ENCODE assay signal across 8 cellular contexts in the genomic region with DNA sequence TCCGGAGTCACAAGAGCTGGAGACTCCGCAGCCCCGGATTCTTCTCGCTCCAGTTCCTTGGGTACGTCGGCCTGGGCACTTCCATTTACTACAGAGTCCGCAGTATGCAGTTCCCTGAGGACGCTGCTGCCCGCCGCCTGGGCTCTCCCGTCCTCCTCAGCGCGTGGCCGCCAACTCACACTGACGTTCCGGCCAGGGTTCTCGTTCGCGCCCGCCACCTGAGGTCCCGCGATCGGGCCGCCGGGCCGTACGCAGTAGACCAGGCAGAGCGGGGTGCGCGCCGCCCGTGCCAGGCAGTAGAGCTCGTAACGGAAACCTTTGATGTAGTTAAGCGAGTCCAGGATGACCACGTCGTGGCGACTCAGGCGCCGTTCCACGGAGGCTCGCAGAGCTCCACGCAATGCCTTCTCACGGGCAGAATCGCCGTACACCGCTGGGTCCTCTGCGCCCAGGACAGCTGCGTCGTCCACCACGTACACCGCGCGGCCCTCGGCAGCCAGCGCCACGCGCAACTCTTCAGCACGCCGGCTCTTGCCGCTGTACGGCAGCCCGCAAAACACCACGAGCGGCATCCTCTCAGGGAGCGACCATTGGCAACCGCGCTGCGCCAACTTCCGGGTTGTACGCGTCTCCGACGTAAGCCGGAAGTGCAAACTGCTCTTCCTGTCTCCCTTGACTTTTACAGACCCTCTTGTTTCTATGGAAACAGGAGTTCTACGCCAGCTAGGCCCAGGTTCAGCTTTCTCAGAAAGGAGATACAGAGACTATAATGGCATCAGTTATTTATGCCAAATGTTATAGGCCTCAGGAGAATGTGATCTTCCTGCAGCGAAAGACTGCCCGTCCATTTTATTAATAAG. TPM values are rescaled to one million over a fixed set of nuclear protein-coding genes. Genes with fewer than 3 reads are reported as not detected.
DNase-seq lines count a peak whose midpoint lies in the region; ATAC-seq and TF ChIP-seq lines count a peak whose summit lies in the region.

A gene with protein sequence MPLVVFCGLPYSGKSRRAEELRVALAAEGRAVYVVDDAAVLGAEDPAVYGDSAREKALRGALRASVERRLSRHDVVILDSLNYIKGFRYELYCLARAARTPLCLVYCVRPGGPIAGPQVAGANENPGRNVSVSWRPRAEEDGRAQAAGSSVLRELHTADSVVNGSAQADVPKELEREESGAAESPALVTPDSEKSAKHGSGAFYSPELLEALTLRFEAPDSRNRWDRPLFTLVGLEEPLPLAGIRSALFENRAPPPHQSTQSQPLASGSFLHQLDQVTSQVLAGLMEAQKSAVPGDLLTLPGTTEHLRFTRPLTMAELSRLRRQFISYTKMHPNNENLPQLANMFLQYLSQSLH (minus strand): TSS at position 621 of the 860 bp plus-strand sequence. CDS start 49 bp downstream, at position 572.

- no peak for TF ChIP-seq POLR2A in lower leg skin (IDR thresholded peaks at IDR 0.05)

- CTCF ChIA-PET in CD4-positive, alpha-beta T cell (lab: Charles Lee), result interaction anchor here (0.7 to 1.1 kb wide), 4 partner anchors 10 to 371 kb away, joined by 3 to 5 read pairs (median 4); a partner anchor contains a TSS
- CTCF ChIA-PET in activated CD4-positive, alpha-beta memory T cell treated with anti-CD3 and anti-CD28 coated beads, Interleukin-2, amount 10 ng/mL, durations not matched to agents 7 days and 5 days (lab: Charles Lee), result interaction anchor here (0.9 to 1.5 kb wide), 4 partner anchors 15 to 263 kb away, joined by 3 to 5 read pairs (median 4); a partner anchor contains a TSS

- no peak for TF ChIP-seq CTCF in CD4-positive, alpha-beta T cell (IDR thresholded peaks at IDR 0.05)
- TF ChIP-seq CTCF in lower leg skin (IDR thresholded peaks at IDR 0.05), result peak in 1 of 3 donors; percentile 37

- peaks cover 20 to 30% of the 10 kb centered on the region in 2 donors for H3K4me1 ChIP-seq in duodenal mucosa (ENCODE audit: control insufficient read depth in 1 of 2, insufficient read depth in 2 of 2, low read length in 2 of 2)

- H3K9me3 ChIP-seq in CD4-positive, alpha-beta T cell (ENCODE audit: control insufficient read depth, low read length), result no peaks in the 10 kb centered on the region
- H3K9me3 ChIP-seq in duodenal mucosa (ENCODE audit: control insufficient read depth in 1 of 2, low read length in 2 of 2), result no peaks in the 10 kb centered on the region

- peak; percentile 78 to 89 (median 82) for DNase-seq in CD4-positive, alpha-beta T cell
- DNase-seq in HK-2 (ENCODE audit: unreplicated experiment), result peak; percentile 83
- DNase-seq in NCI-H82 treated with DMSO at 0.1 percent for 48 hours (lab: John Stamatoyannopoulos, UW; ENCODE audit: unreplicated experiment), result peak; percentile 68
- peak; percentile 91 for DNase-seq in activated CD4-positive, alpha-beta memory T cell treated with anti-CD3 and anti-CD28 coated beads, Interleukin-2, amount 10 ng/mL, durations not matched to agents 7 days and 5 days
- DNase-seq in lower leg skin (ENCODE audit: low spot score in 2 of 2), result peak; percentile 72 to 96
- DNase-seq in stimulated activated CD4-positive, alpha-beta T cell treated with anti-CD3 and anti-CD28 coated beads, Interleukin-4, amount 100 ng/mL, for 48 hours (ENCODE audit: low read depth in 2 of 2), result peak; percentile 71 to 81

- H3K36me3 ChIP-seq in duodenal mucosa (ENCODE audit: control insufficient read depth in 1 of 2, insufficient read depth in 2 of 2, low read length in 2 of 2), result no peaks in the 10 kb centered on the region

- intact Hi-C loops in CD4-positive, alpha-beta T cell (cut with DNase I, micrococcal nuclease), result loop anchor here (1.0 to 10.0 kb wide), 2 partner anchors 23 to 1069 kb away; a partner anchor contains a TSS
- intact Hi-C loops in lower leg skin (cut with DNase I; ENCODE audit: low total_unique reads), result no loop called here

- H3K9me3 Mint-ChIP-seq in CD4-positive, alpha-beta T cell, result no peaks in the 10 kb centered on the region
- H3K9me3 Mint-ChIP-seq in activated CD4-positive, alpha-beta memory T cell treated with anti-CD3 and anti-CD28 coated beads, Interleukin-2, amount 10 ng/mL, durations not matched to agents 7 days and 5 days, result no peaks in the 10 kb centered on the region

- 2 to 5% methylated on average over 29 to 70 of the region's 78 CpGs for WGBS in lower leg skin, 2 donors

- peak within 1 kb of the TSS; percentile 94 to 98 for H3K4me3 ChIP-seq in duodenal mucosa (ENCODE audit: low read depth in 1 of 2, low read length in 2 of 2)
- H3K4me3 ChIP-seq in lower leg skin (ENCODE audit: low read depth, poor library complexity, severe bottlenecking), result peak within 1 kb of the TSS; percentile 58

- no peaks in the 10 kb centered on the region for H3K27me3 ChIP-seq in CD4-positive, alpha-beta T cell (ENCODE audit: control insufficient read depth, insufficient read depth, low read length)
- H3K27me3 ChIP-seq in duodenal mucosa (ENCODE audit: control insufficient read depth in 1 of 2, insufficient read depth in 2 of 2, low read length in 2 of 2), result no peaks in the 10 kb centered on the region

- peaks cover 45% of the 10 kb centered on the region for H3K36me3 Mint-ChIP-seq in CD4-positive, alpha-beta T cell (ENCODE audit: low read depth)
- peaks cover 52% of the 10 kb centered on the region for H3K36me3 Mint-ChIP-seq in activated CD4-positive, alpha-beta memory T cell treated with anti-CD3 and anti-CD28 coated beads, Interleukin-2, amount 10 ng/mL, durations not matched to agents 7 days and 5 days (ENCODE audit: low read depth)

- H3K27ac ChIP-seq in CD4-positive, alpha-beta T cell (ENCODE audit: low read depth, low read length), result peak within 1 kb of the TSS; percentile 81
- H3K27ac ChIP-seq in duodenal mucosa (ENCODE audit: low read depth, low read length), result peak within 1 kb of the TSS; percentile 88

- H3K4me3 Mint-ChIP-seq in CD4-positive, alpha-beta T cell, result peak within 1 kb of the TSS; percentile 91
- peak within 1 kb of the TSS; percentile 89 for H3K4me3 Mint-ChIP-seq in activated CD4-positive, alpha-beta memory T cell treated with anti-CD3 and anti-CD28 coated beads, Interleukin-2, amount 10 ng/mL, durations not matched to agents 7 days and 5 days

- peak within 1 kb of the TSS; percentile 97 for H3K27ac Mint-ChIP-seq in CD4-positive, alpha-beta T cell
- peak within 1 kb of the TSS; percentile 90 for H3K27ac Mint-ChIP-seq in activated CD4-positive, alpha-beta memory T cell treated with anti-CD3 and anti-CD28 coated beads, Interleukin-2, amount 10 ng/mL, durations not matched to agents 7 days and 5 days

- POLR2A ChIA-PET in CD4-positive, alpha-beta T cell (lab: Charles Lee), result interaction anchor here (0.6 to 3.3 kb wide), 15 partner anchors 9 to 693 kb away, joined by 3 to 63 read pairs (median 3); a partner anchor contains a TSS
- POLR2A ChIA-PET in activated CD4-positive, alpha-beta memory T cell treated with anti-CD3 and anti-CD28 coated beads, Interleukin-2, amount 10 ng/mL, durations not matched to agents 7 days and 5 days (lab: Charles Lee), result interaction anchor here (0.9 to 3.7 kb wide), 12 partner anchors 9 to 1912 kb away, joined by 3 to 64 read pairs (median 5); a partner anchor contains a TSS

- peaks cover 40% of the 10 kb centered on the region for H3K4me1 Mint-ChIP-seq in CD4-positive, alpha-beta T cell (ENCODE audit: low read depth)
- H3K4me1 Mint-ChIP-seq in activated CD4-positive, alpha-beta memory T cell treated with anti-CD3 and anti-CD28 coated beads, Interleukin-2, amount 10 ng/mL, durations not matched to agents 7 days and 5 days, result peaks cover 34% of the 10 kb centered on the region

- peak within 1 kb of the TSS; percentile 75 to 91 for H3K9ac ChIP-seq in duodenal mucosa (ENCODE audit: low read depth in 1 of 2, low read length in 2 of 2)

- H3K27me3 Mint-ChIP-seq in CD4-positive, alpha-beta T cell, result no peaks in the 10 kb centered on the region
- H3K27me3 Mint-ChIP-seq in activated CD4-positive, alpha-beta memory T cell treated with anti-CD3 and anti-CD28 coated beads, Interleukin-2, amount 10 ng/mL, durations not matched to agents 7 days and 5 days, result no peaks in the 10 kb centered on the region

- peak; percentile 94 for ATAC-seq in CD4-positive, alpha-beta T cell (ENCODE audit: poor library complexity)
- ATAC-seq in GM19455 (IDR thresholded peaks at IDR 0.05; ENCODE audit: unreplicated experiment), result peak; percentile 90

RNA-seq across cellular contexts. Expression of the gene that starts here (rescaled TPM):
- total RNA-seq in CD4-positive, alpha-beta T cell, result 10 to 100 TPM; 23.4 to 24.0 TPM
- total RNA-seq in activated CD4-positive, alpha-beta memory T cell treated with anti-CD3 and anti-CD28 coated beads, Interleukin-2, amount 10 ng/mL, durations not matched to agents 7 days and 5 days, result 10 to 100 TPM; 11.3 to 11.5 TPM
- total RNA-seq in lower leg skin, result 1 to 10 TPM; 6.8 to 8.7 (median 7.1) TPM

Comparison
In these comparisons a context has a peak if more than half of its experiments do, and no peak if none do; other contexts are left out.
1. Peak in every context shown above with its lines: DNase-seq, ATAC-seq, H3K4me3 ChIP-seq and H3K27ac ChIP-seq.